In the genomic region with DNA sequence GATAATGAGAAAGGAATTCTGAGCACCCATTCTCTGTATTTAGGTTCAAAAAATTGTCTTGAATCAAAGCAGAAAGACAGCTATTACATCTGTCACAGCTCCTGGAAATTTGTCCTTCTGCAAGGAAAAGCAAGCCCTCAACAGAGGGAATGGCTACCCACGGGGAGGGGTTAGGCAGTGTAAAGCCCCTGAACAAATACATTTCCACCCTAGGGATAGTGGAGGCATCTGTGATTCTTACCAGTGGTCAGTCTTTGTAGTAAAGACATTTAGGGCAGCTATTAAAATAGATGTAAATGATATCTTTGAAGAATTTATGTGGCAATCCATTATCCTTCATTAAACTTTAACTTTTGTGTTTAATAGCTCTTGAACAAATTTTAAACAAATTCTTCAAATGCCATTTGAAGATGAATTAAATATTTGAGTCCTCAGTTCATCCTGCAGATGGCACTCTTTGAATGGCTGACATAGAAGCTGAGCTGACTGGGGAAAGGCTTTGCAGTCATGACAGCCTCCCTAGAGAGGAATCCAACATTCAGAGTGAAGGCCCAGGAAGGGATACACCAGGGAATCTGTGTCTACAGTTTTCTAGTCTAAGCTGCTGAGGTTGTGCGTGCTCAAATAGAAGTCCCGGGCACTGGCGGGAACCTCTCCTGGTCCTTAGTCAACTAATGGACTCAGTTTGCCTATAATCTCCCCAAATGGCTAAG, we compare ENCODE assay signal across 8 cellular contexts.
A peak's percentile ranks its signal among the peaks of the same experiment; 100 is the strongest.
DNase-seq lines count a peak whose midpoint lies in the region; ATAC-seq and TF ChIP-seq lines count a peak whose summit lies in the region.

No MANE protein-coding gene starts in this region.

- H3K27me3 Mint-ChIP-seq in neural crest cell (ENCODE audit: low read depth): no peaks in the 10 kb centered on the region

- no peaks in the 10 kb centered on the region for H3K36me3 ChIP-seq in fibroblast of lung (ENCODE audit: control insufficient read depth, insufficient read depth, low read length)

- H3K36me3 Mint-ChIP-seq in neural crest cell (ENCODE audit: low read depth): peaks cover 3% of the 10 kb centered on the region

- no peak for ATAC-seq in GM18873 (IDR thresholded peaks at IDR 0.05; ENCODE audit: low FRiP score, unreplicated experiment)
- no peak for ATAC-seq in GM21717 (IDR thresholded peaks at IDR 0.05; ENCODE audit: unreplicated experiment)

- no peaks in the 10 kb centered on the region for H3K9me3 ChIP-seq in fibroblast of lung (ENCODE audit: control insufficient read depth, insufficient read depth, low read depth, low read length)

- H3K4me3 ChIP-seq in fibroblast of lung (replicated peaks in 1 of 4; ENCODE audit: control extremely low read depth in 1 of 4, insufficient read depth in 1 of 4, low read depth in 3 of 4, low read length in 4 of 4): no peak overlapping the region

- H3K9me3 Mint-ChIP-seq in neural crest cell: peaks cover under 1% of the 10 kb centered on the region

- no peak overlapping the region for H3K4me3 Mint-ChIP-seq in neural crest cell

- H3K4me1 ChIP-seq in fibroblast of lung (ENCODE audit: control insufficient read depth, extremely low read depth, insufficient read depth, low read length): no peaks in the 10 kb centered on the region

- no peak overlapping the region for H2AFZ ChIP-seq in fibroblast of lung (ENCODE audit: low read length)

- TF ChIP-seq CTCF in fibroblast of lung (conservative IDR thresholded peaks at IDR 0.05 in 1 of 2, IDR thresholded peaks at IDR 0.05 in 1 of 2; ENCODE audit: low read depth in 1 of 2, low read length in 2 of 2) (peak; percentile 56 to 64), neural crest cell (conservative IDR thresholded peaks at IDR 0.05) (peak; percentile 78)

- no peak overlapping the region for H3K4me2 ChIP-seq in fibroblast of lung (ENCODE audit: extremely low read depth, insufficient read depth, low read length)

- H3K27me3 ChIP-seq in fibroblast of lung (ENCODE audit: control insufficient read depth, insufficient read depth, low read length): no peaks in the 10 kb centered on the region

- H3K27ac ChIP-seq in fibroblast of lung (ENCODE audit: insufficient read depth, low read length): no peak overlapping the region

- no peak overlapping the region for H3K9ac ChIP-seq in fibroblast of lung (ENCODE audit: insufficient read depth, low read length)

- no peak overlapping the region for H3K27ac Mint-ChIP-seq in neural crest cell (ENCODE audit: unreplicated experiment)

- DNase-seq in Daoy (ENCODE audit: low read depth): peak; percentile 56
- peak; percentile 63 for DNase-seq in LHCN-M2 (ENCODE audit: low read depth)
- peak; percentile 60 for DNase-seq in RPMI7951 (ENCODE audit: low read depth)
- peak; percentile 68 to 80 for DNase-seq in fibroblast of lung (ENCODE audit: low read depth in 2 of 2)
- peak; percentile 16 for DNase-seq in neural crest cell (ENCODE audit: low read depth, low spot score)
- DNase-seq in activated CD4-positive, CD25-positive, alpha-beta regulatory T cell treated with anti-CD3 and anti-CD28 coated beads, Interleukin-2, amount 50 U/mL, for 72 hours: no peak

- H4K20me1 ChIP-seq in fibroblast of lung (ENCODE audit: control insufficient read depth, extremely low read depth, insufficient read depth, low read length): no peaks in the 10 kb centered on the region

- no peaks in the 10 kb centered on the region for H3K79me2 ChIP-seq in fibroblast of lung (ENCODE audit: control insufficient read depth, insufficient read depth, low read length)

- H3K4me1 Mint-ChIP-seq in neural crest cell: no peaks in the 10 kb centered on the region
